In the genomic region with DNA sequence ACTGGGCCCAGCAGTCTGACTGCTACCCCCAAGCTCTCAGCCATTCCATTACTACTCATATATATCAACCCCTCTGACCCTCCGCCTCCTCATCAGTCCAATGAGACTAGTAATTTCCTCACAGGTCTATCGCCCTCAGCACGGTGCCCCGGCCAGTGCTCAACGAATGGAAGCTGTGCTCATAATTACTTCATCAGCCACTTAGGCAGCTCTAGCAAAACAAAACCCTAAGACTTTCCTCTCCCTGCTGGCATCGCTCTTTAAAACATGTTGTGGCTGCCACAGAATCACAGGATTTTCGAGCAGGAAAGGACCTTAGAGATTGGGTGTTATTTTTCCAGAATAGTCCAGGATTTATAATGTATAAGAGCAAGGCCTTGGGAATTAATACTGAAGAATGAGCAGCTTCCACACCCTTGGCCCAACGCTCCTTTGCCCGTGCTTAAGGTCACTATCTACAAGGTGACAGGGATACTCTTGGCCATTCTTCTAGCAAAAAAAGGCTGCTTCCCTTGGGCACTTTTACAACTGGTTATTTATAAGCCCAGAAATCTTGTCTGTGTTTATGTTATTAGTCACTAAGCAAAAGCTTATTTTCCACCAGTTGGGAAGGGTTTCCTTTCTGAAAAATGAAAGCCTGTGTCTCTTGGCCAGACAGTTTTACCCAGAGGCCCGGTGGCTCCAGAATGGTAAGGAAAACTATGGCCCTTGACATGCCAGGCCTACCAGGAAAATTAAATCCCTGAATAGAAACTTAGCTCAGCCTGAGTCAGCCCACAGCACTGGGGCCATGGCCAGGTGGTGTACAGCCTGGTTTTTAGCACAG, we compare ENCODE assay signal across 8 cellular contexts. TPM values are rescaled to one million over a fixed set of nuclear protein-coding genes. Genes with fewer than 3 reads are reported as not detected.
A peak's percentile ranks its signal among the peaks of the same experiment; 100 is the strongest.
DNase-seq lines count a peak whose midpoint lies in the region; ATAC-seq and TF ChIP-seq lines count a peak whose summit lies in the region.

No MANE protein-coding gene starts in this region.

- 85 to 90% methylated on average over 10 of the region's 10 CpGs for WGBS in body of pancreas, 2 donors
- WGBS in spleen, 5 donors: 79 to 92% (median 88%) methylated on average over 10 of the region's 10 CpGs

- DNase-seq in EH (ENCODE audit: low read depth) (peak; percentile 97), body of pancreas (no peak), Right ventricle myocardium superior (no peak), renal cortical epithelial cell (ENCODE audit: low read depth) (peak; percentile 86), spleen (no peak), NCI-H2171 (lab: John Stamatoyannopoulos, UW) (no peak), BE2C (no peak)

- ATAC-seq in body of pancreas (peak; percentile 39), Right ventricle myocardium superior (ENCODE audit: poor library complexity) (peak; percentile 64), GM18907 (IDR thresholded peaks at IDR 0.05; ENCODE audit: unreplicated experiment) (no peak)

- no peak overlapping the region for H3K4me3 ChIP-seq in body of pancreas
- no peak overlapping the region for H3K4me3 ChIP-seq in spleen
- H3K4me3 ChIP-seq in BE2C (ENCODE audit: low read depth, low read length): no peak overlapping the region

- H3K4me1 ChIP-seq in body of pancreas (peaks cover 14% of the 10 kb centered on the region), spleen (no peaks in the 10 kb centered on the region), BE2C (no peaks in the 10 kb centered on the region)

- H3K27me3 ChIP-seq in body of pancreas: no peaks in the 10 kb centered on the region
- peaks cover 0 to 23% (median 0%) of the 10 kb centered on the region in 7 donors for H3K27me3 ChIP-seq in spleen (replicated peaks in 1 of 7)
- peaks cover 4% of the 10 kb centered on the region; the same call in 1 of the 2 replicates for H3K27me3 ChIP-seq in BE2C

- TF ChIP-seq CTCF in body of pancreas (IDR thresholded peaks at IDR 0.05): no peak
- no peak for TF ChIP-seq CTCF in spleen (IDR thresholded peaks at IDR 0.05 in 8 of 11, conservative IDR thresholded peaks at IDR 0.05 in 3 of 11)
- TF ChIP-seq CTCF in BE2C (IDR thresholded peaks at IDR 0.05; ENCODE audit: low read depth, low read length): no peak

- H3K9me3 ChIP-seq in body of pancreas (no peaks in the 10 kb centered on the region), spleen (no peaks in the 10 kb centered on the region), BE2C (no peaks in the 10 kb centered on the region)

- no peak for TF ChIP-seq POLR2A in body of pancreas (IDR thresholded peaks at IDR 0.05)
- TF ChIP-seq POLR2A in spleen (IDR thresholded peaks at IDR 0.05): no peak

- intact Hi-C loops in body of pancreas (cut with DNase I): no loop called here
- intact Hi-C loops in Right ventricle myocardium superior (cut with DNase I): no loop called here
- intact Hi-C loops in spleen (cut with DNase I; ENCODE audit: low total_unique reads): no loop called here

- H3K27ac ChIP-seq in body of pancreas: peak overlapping the region in 2 of 4 donors; percentile 15 to 54
- no peak overlapping the region for H3K27ac ChIP-seq in spleen

- H3K36me3 ChIP-seq in body of pancreas (replicated peaks in 1 of 2; ENCODE audit: insufficient read depth in 1 of 2, low read depth in 2 of 2) (no peaks in the 10 kb centered on the region), spleen (no peaks in the 10 kb centered on the region), BE2C (no peaks in the 10 kb centered on the region)

RNA-seq across cellular contexts. Expression of a gene that starts 48.0 kb away (rescaled TPM):
- total RNA-seq in body of pancreas (1 to 10 TPM; 5.3 to 9.1 TPM), Right ventricle myocardium superior (33.6 TPM), renal cortical epithelial cell (10.8 and 21.4 TPM in 2 replicates), spleen (1 to 10 TPM in 6 of 7 donors, under 1 TPM in 1; 0.93 to 3.3 (median 1.5) TPM)
- polyA plus RNA-seq in spleen: under 1 TPM; 0.20 to 0.67 (median 0.59) TPM
- 0.94 TPM for polyA plus RNA-seq in BE2C (2012; ENCODE audit: insufficient read depth, insufficient read length, low read depth)

Comparison
In these comparisons a context has a peak if more than half of its experiments do, and no peak if none do; other contexts are left out.
1. DNase-seq: peak in EH (single experiment) and renal cortical epithelial cell (single experiment); none in body of pancreas (0 of 4), Right ventricle myocardium superior (single experiment), spleen (single experiment), NCI-H2171 (single experiment) and BE2C (single experiment).